ENCODE assay signal across 22 cellular contexts in the genomic region with DNA sequence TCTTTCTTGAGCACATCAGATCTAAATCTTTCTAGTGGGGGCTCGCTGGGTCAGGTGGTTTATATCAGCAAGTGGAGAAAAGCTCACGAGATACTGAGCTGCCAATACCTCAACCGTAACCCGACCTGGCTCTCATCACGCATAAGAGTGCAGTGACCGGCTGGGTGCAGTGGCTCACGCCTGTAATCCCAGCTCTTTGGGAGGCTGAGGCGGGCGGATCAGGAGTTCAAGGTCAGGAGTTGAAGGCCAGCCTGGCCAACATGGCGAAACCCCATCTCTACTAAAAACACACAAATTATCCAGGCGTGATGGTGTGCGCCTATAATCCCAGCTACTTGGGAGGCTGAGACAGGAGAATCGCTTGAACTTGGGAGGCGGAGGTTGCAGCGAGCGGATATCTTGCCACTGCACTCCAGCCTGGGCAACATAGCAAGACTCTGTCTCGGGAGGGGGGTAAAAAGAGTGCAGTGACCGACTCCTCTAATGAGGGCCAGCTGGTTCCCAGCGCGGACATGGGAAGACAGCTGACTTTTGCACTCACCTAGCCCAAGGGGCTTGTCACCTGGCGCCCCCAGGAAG.
"Had no signal": no experiment of that assay in that cellular context is flagged by ENCODE, and none has a peak within 500 bp of the region (broad histone marks: within the 10 kb centered on the region; RNA-seq: fewer than 3 reads in every experiment).

No MANE protein-coding gene starts in this region.

- H3K9me3 Mint-ChIP-seq: activated CD4-positive, alpha-beta T cell treated with anti-CD3 and anti-CD28 coated beads, Interleukin-2, amount 10 ng/mL, durations not matched to agents 24 days and 14 days; activated CD8-positive, alpha-beta T cell treated with anti-CD3 and anti-CD28 coated beads for 36 hours; activated naive CD4-positive, alpha-beta T cell treated with anti-CD3 and anti-CD28 coated beads, Interleukin-2, amount 50 U/mL, for 24 hours; activated T-helper 1 cell treated with anti-CD3 and anti-CD28 coated beads, Interleukin-12 subunit alpha, Interleukin-12 subunit beta, Interleukin-2, Interleukin-4 antibody, amounts not matched to agents 30 ng/mL and 10 ng/mL and 1 ng/mL, durations not matched to agents 14 hours and 24 hours and 36 hours; immature natural killer cell; naive B cell; neural progenitor cell; stimulated activated effector memory CD8-positive, alpha-beta T cell treated with anti-CD3 and anti-CD28 coated beads, Interleukin-12 subunit alpha, Interleukin-12 subunit beta, amount 100 ng/mL, for 72 hours; stimulated activated naive CD8-positive, alpha-beta T cell treated with anti-CD3 and anti-CD28 coated beads, Interleukin-15, amount 100 ng/mL, for 72 hours; T-helper 1 cell treated with Interleukin-12 subunit alpha and Interleukin-12 subunit beta and Interleukin-4 antibody, amounts not matched to agents 30 μg/mL and 1 μg/mL, for 36 hours had no signal

- H3K4me1 Mint-ChIP-seq: activated CD4-positive, alpha-beta T cell treated with anti-CD3 and anti-CD28 coated beads, Interleukin-2, amount 10 ng/mL, durations not matched to agents 24 days and 14 days; activated CD8-positive, alpha-beta memory T cell treated with anti-CD3 and anti-CD28 coated beads, Interleukin-2, amount 10 ng/mL, durations not matched to agents 7 days and 5 days; activated naive CD4-positive, alpha-beta T cell treated with anti-CD3 and anti-CD28 coated beads, Interleukin-2, amount 50 U/mL, for 24 hours; immature natural killer cell; stimulated activated effector memory CD8-positive, alpha-beta T cell treated with anti-CD3 and anti-CD28 coated beads, Interleukin-12 subunit alpha, Interleukin-12 subunit beta, amount 100 ng/mL, for 72 hours; stimulated activated naive CD8-positive, alpha-beta T cell treated with anti-CD3 and anti-CD28 coated beads, Interleukin-15, amount 100 ng/mL, for 72 hours had no signal

- H3K4me3 Mint-ChIP-seq: activated CD4-positive, alpha-beta T cell treated with anti-CD3 and anti-CD28 coated beads, Interleukin-2, amount 10 ng/mL, durations not matched to agents 24 days and 14 days; activated CD8-positive, alpha-beta memory T cell treated with anti-CD3 and anti-CD28 coated beads, Interleukin-2, amount 10 ng/mL, durations not matched to agents 7 days and 5 days; activated CD8-positive, alpha-beta T cell treated with anti-CD3 and anti-CD28 coated beads for 36 hours; activated naive CD4-positive, alpha-beta T cell treated with anti-CD3 and anti-CD28 coated beads, Interleukin-2, amount 50 U/mL, for 24 hours; activated T-helper 1 cell treated with anti-CD3 and anti-CD28 coated beads, Interleukin-12 subunit alpha, Interleukin-12 subunit beta, Interleukin-2, Interleukin-4 antibody, amounts not matched to agents 30 ng/mL and 10 ng/mL and 1 ng/mL, durations not matched to agents 14 hours and 24 hours and 36 hours; brain; immature natural killer cell; neural progenitor cell; stimulated activated effector memory CD8-positive, alpha-beta T cell treated with anti-CD3 and anti-CD28 coated beads, Interleukin-12 subunit alpha, Interleukin-12 subunit beta, amount 100 ng/mL, for 72 hours; stimulated activated naive CD8-positive, alpha-beta T cell treated with anti-CD3 and anti-CD28 coated beads, Interleukin-15, amount 100 ng/mL, for 72 hours; T-helper 1 cell treated with Interleukin-12 subunit alpha and Interleukin-12 subunit beta and Interleukin-4 antibody, amounts not matched to agents 30 μg/mL and 1 μg/mL, for 36 hours had no signal

- H2AFZ ChIP-seq: neural progenitor cell had no signal

- H3K36me3 ChIP-seq: neural progenitor cell, prostate gland, right atrium auricular region, tibial artery had no signal

- H3K9ac ChIP-seq: neural progenitor cell had no signal

- DNase-seq: activated CD4-positive, alpha-beta T cell treated with anti-CD3 and anti-CD28 coated beads, Interleukin-2, amount 10 ng/mL, durations not matched to agents 24 days and 14 days; activated CD8-positive, alpha-beta memory T cell treated with anti-CD3 and anti-CD28 coated beads, Interleukin-2, amount 10 ng/mL, durations not matched to agents 7 days and 5 days; activated CD8-positive, alpha-beta T cell treated with anti-CD3 and anti-CD28 coated beads for 36 hours; activated gamma-delta T cell; activated T-cell treated with anti-CD3 and anti-CD28 coated beads for 4 hours; caudate nucleus; effector CD8-positive, alpha-beta T cell; foreskin keratinocyte; immature natural killer cell; naive B cell; stimulated activated CD4-positive, alpha-beta T cell treated with anti-CD3 and anti-CD28 coated beads, Interleukin-2, amount 100 ng/mL, for 24 hours; stimulated activated naive CD8-positive, alpha-beta T cell treated with anti-CD3 and anti-CD28 coated beads, Interleukin-15, amount 100 ng/mL, for 72 hours had no signal

- H3K4me2 ChIP-seq: neural progenitor cell had no signal

- H3K36me3 Mint-ChIP-seq: activated CD8-positive, alpha-beta memory T cell treated with anti-CD3 and anti-CD28 coated beads, Interleukin-2, amount 10 ng/mL, durations not matched to agents 7 days and 5 days; activated naive CD4-positive, alpha-beta T cell treated with anti-CD3 and anti-CD28 coated beads, Interleukin-2, amount 50 U/mL, for 24 hours; brain; immature natural killer cell; naive B cell; neural progenitor cell had no signal

- H3K4me3 ChIP-seq: neural progenitor cell, prostate gland, right atrium auricular region, tibial artery had no signal

- H3K27ac Mint-ChIP-seq: activated CD4-positive, alpha-beta T cell treated with anti-CD3 and anti-CD28 coated beads, Interleukin-2, amount 10 ng/mL, durations not matched to agents 24 days and 14 days; activated CD8-positive, alpha-beta memory T cell treated with anti-CD3 and anti-CD28 coated beads, Interleukin-2, amount 10 ng/mL, durations not matched to agents 7 days and 5 days; activated CD8-positive, alpha-beta T cell treated with anti-CD3 and anti-CD28 coated beads for 36 hours; activated naive CD4-positive, alpha-beta T cell treated with anti-CD3 and anti-CD28 coated beads, Interleukin-2, amount 50 U/mL, for 24 hours; activated T-helper 1 cell treated with anti-CD3 and anti-CD28 coated beads, Interleukin-12 subunit alpha, Interleukin-12 subunit beta, Interleukin-2, Interleukin-4 antibody, amounts not matched to agents 30 ng/mL and 10 ng/mL and 1 ng/mL, durations not matched to agents 14 hours and 24 hours and 36 hours; immature natural killer cell; naive B cell; stimulated activated effector memory CD8-positive, alpha-beta T cell treated with anti-CD3 and anti-CD28 coated beads, Interleukin-12 subunit alpha, Interleukin-12 subunit beta, amount 100 ng/mL, for 72 hours; stimulated activated naive CD8-positive, alpha-beta T cell treated with anti-CD3 and anti-CD28 coated beads, Interleukin-15, amount 100 ng/mL, for 72 hours; T-helper 1 cell treated with Interleukin-12 subunit alpha and Interleukin-12 subunit beta and Interleukin-4 antibody, amounts not matched to agents 30 μg/mL and 1 μg/mL, for 36 hours had no signal

- H3K4me1 ChIP-seq: prostate gland had no signal

- H3K9me3 ChIP-seq: prostate gland, right atrium auricular region, tibial artery had no signal

- H3K27ac ChIP-seq: foreskin keratinocyte, neural progenitor cell, prostate gland had no signal

- ATAC-seq: activated CD4-positive, CD25-positive, alpha-beta regulatory T cell treated with anti-CD3 and anti-CD28 coated beads, Interleukin-2, amount 50 U/mL, for 24 hours; activated CD8-positive, alpha-beta memory T cell treated with anti-CD3 and anti-CD28 coated beads, Interleukin-2, amount 10 ng/mL, durations not matched to agents 7 days and 5 days; activated CD8-positive, alpha-beta T cell treated with anti-CD3 and anti-CD28 coated beads for 36 hours; foreskin keratinocyte; stimulated activated effector memory CD8-positive, alpha-beta T cell treated with anti-CD3 and anti-CD28 coated beads, Interleukin-12 subunit alpha, Interleukin-12 subunit beta, amount 100 ng/mL, for 72 hours; stimulated activated naive CD8-positive, alpha-beta T cell treated with anti-CD3 and anti-CD28 coated beads, Interleukin-15, amount 100 ng/mL, for 72 hours had no signal

- H3K27me3 ChIP-seq: foreskin keratinocyte, neural progenitor cell, right atrium auricular region, tibial artery had no signal

- H3K27me3 Mint-ChIP-seq: activated CD4-positive, alpha-beta T cell treated with anti-CD3 and anti-CD28 coated beads, Interleukin-2, amount 10 ng/mL, durations not matched to agents 24 days and 14 days; activated CD8-positive, alpha-beta memory T cell treated with anti-CD3 and anti-CD28 coated beads, Interleukin-2, amount 10 ng/mL, durations not matched to agents 7 days and 5 days; activated CD8-positive, alpha-beta T cell treated with anti-CD3 and anti-CD28 coated beads for 36 hours; stimulated activated naive CD8-positive, alpha-beta T cell treated with anti-CD3 and anti-CD28 coated beads, Interleukin-15, amount 100 ng/mL, for 72 hours had no signal
